In genomic region chr16:67447508-67448076, GRCh38 we compare ENCODE assay signal across 8 cellular contexts. TPM values are rescaled to one million over a fixed set of nuclear protein-coding genes. Genes with fewer than 3 reads are reported as not detected.
DNase-seq lines count a peak whose midpoint lies in the region; ATAC-seq and TF ChIP-seq lines count a peak whose summit lies in the region.

No MANE protein-coding gene starts in this region.

- TF ChIP-seq CTCF in A673 (conservative IDR thresholded peaks at IDR 0.05; ENCODE audit: low read depth, low read length): peak; percentile 74
- TF ChIP-seq CTCF in RWPE1 (conservative IDR thresholded peaks at IDR 0.05; ENCODE audit: low read depth): peak; percentile 49; the same call in 1 of the 2 replicates
- TF ChIP-seq CTCF in ascending aorta (IDR thresholded peaks at IDR 0.05): no peak

- no peaks in the 10 kb centered on the region for H3K9me3 Mint-ChIP-seq in immature natural killer cell

- intact Hi-C loops in A673 (cut with micrococcal nuclease; ENCODE audit: unreplicated experiment) (no loop called here), ascending aorta (cut with DNase I) (no loop called here)

- peaks cover 11 to 19% of the 10 kb centered on the region in 2 donors for H3K4me1 Mint-ChIP-seq in immature natural killer cell

- no peak overlapping the region for H3K27ac Mint-ChIP-seq in immature natural killer cell

- H3K27me3 ChIP-seq in A673 (replicated peaks; ENCODE audit: insufficient read depth, low read depth, low read length, poor library complexity) (no peaks in the 10 kb centered on the region), ascending aorta (no peaks in the 10 kb centered on the region)

- no TSS peak for BruUV-seq in A673 (replicated peaks; lab: Mats Ljungman, UMichigan)

- H3K4me1 ChIP-seq in A673 (ENCODE audit: insufficient read depth, low read length, poor library complexity, severe bottlenecking) (no peaks in the 10 kb centered on the region), ascending aorta (peaks cover 0 to 20% of the 10 kb centered on the region in 2 donors)

- peaks cover 0 to 4% (median 0%) of the 10 kb centered on the region in 3 donors for H3K36me3 Mint-ChIP-seq in immature natural killer cell

- H3K4me3 Mint-ChIP-seq in immature natural killer cell: no peak overlapping the region

- no peaks in the 10 kb centered on the region for H3K36me3 ChIP-seq in A673 (ENCODE audit: insufficient read depth, low read length, poor library complexity, severe bottlenecking)
- peaks cover 24 to 44% of the 10 kb centered on the region in 2 donors for H3K36me3 ChIP-seq in ascending aorta

- peak; percentile 72 for DNase-seq in A673 (ENCODE audit: low spot score)
- DNase-seq in RWPE1 (ENCODE audit: low spot score): peak; percentile 32
- peak; percentile 72 for DNase-seq in activated naive CD4-positive, alpha-beta T cell treated with Interleukin-2 at 50 U/mL for 16 hours
- DNase-seq in immature natural killer cell: peak; percentile 22 to 40 (median 24)
- peak; percentile 51 to 71 (median 54) for DNase-seq in stimulated activated CD4-positive, alpha-beta T cell treated with anti-CD3 and anti-CD28 coated beads, TNF-alpha, amount 100 ng/mL, for 24 hours (ENCODE audit: low read depth in 3 of 3)
- no peak for DNase-seq in ascending aorta (ENCODE audit: low spot score in 2 of 2)
- DNase-seq in NCI-H2107 (lab: John Stamatoyannopoulos, UW): no peak

- peaks cover 2 to 11% (median 3%) of the 10 kb centered on the region in 3 donors for H3K27me3 Mint-ChIP-seq in immature natural killer cell (ENCODE audit: low read depth in 3 of 3)

- H3K9me3 ChIP-seq in A673 (ENCODE audit: low read depth, low read length, poor library complexity, severe bottlenecking) (no peaks in the 10 kb centered on the region), ascending aorta (no peaks in the 10 kb centered on the region)

- CTCF ChIA-PET in A673 (lab: Charles Lee) (interaction anchor here (0.6 to 1.6 kb wide), 3 partner anchors 18 to 76 kb away, joined by 3 to 10 read pairs (median 3); no protein-coding TSS in a partner anchor), RWPE1 (lab: Yijun Ruan, JAX) (interaction anchor here (0.6 to 2.0 kb wide), 9 partner anchors 9 to 467 kb away, joined by 3 to 7 read pairs (median 5); no protein-coding TSS in a partner anchor)

- H3K4me3 ChIP-seq in A673 (ENCODE audit: low read depth, low read length, poor library complexity, severe bottlenecking) (no peak overlapping the region), ascending aorta (no peak overlapping the region)

- peak; percentile 61 for ATAC-seq in GM18520 (IDR thresholded peaks at IDR 0.05; ENCODE audit: unreplicated experiment)

- no peak overlapping the region for H3K27ac ChIP-seq in A673 (ENCODE audit: low read depth, low read length, poor library complexity, severe bottlenecking)
- H3K27ac ChIP-seq in RWPE1: no peak overlapping the region
- no peak overlapping the region for H3K27ac ChIP-seq in ascending aorta

- POLR2A ChIA-PET in A673 (lab: Charles Lee; ENCODE audit: low non-redundant PET): no interaction called here
- POLR2A ChIA-PET in RWPE1 (lab: Yijun Ruan, JAX; ENCODE audit: low non-redundant PET): no interaction called here

RNA-seq across cellular contexts. Expression of gene HSD11B2, which starts 16.7 kb away (rescaled TPM):
- total RNA-seq in A673 (2021): 1.6 and 2.3 TPM in 2 replicates
- polyA plus RNA-seq in immature natural killer cell: not detected
- total RNA-seq in ascending aorta: 2.4 TPM

RNA-seq across cellular contexts. Expression of gene ZDHHC1, which starts 31.3 kb away (rescaled TPM):
- total RNA-seq in A673 (2021): 5.3 and 6.8 TPM in 2 replicates
- polyA plus RNA-seq in immature natural killer cell: under 1 TPM in 2 of 3 donors, not detected in 1; 0.64 to 0.71 TPM
- 82.7 TPM for total RNA-seq in ascending aorta

RNA-seq across cellular contexts. Expression of gene ATP6V0D1, which starts 33.4 kb away (rescaled TPM):
- total RNA-seq in A673 (2021) (56.5 and 63.9 TPM in 2 replicates), ascending aorta (64.3 TPM)
- 100 to 1,000 TPM; 192 to 330 (median 205) TPM for polyA plus RNA-seq in immature natural killer cell

RNA-seq across cellular contexts. Expression of gene AGRP, which starts 35.8 kb away (rescaled TPM):
- not detected in 2 replicates for total RNA-seq in A673 (2021)
- polyA plus RNA-seq in immature natural killer cell: not detected
- total RNA-seq in ascending aorta: not detected

RNA-seq across cellular contexts. Expression of gene TPPP3, which starts 54.3 kb away (rescaled TPM):
- total RNA-seq in A673 (2021) (0.28 and 0.31 TPM in 2 replicates), ascending aorta (2.8 TPM)
- under 1 TPM in 2 of 3 donors, not detected in 1; 0.22 to 0.78 TPM for polyA plus RNA-seq in immature natural killer cell

Comparison
In these comparisons a context has a peak if more than half of its experiments do, and no peak if none do; other contexts are left out.
1. DNase-seq: peak in A673 (single experiment), RWPE1 (single experiment), activated naive CD4-positive, alpha-beta T cell treated with Interleukin-2 at 50 U/mL for 16 hours (single experiment), immature natural killer cell (3 of 3) and stimulated activated CD4-positive, alpha-beta T cell treated with anti-CD3 and anti-CD28 coated beads, TNF-alpha, amount 100 ng/mL, for 24 hours (3 of 3); none in ascending aorta (0 of 2) and NCI-H2107 (single experiment).
2. CTCF ChIP-seq: peak in A673 (single experiment) and RWPE1 (single experiment); none in ascending aorta (0 of 3).
3. RNA of gene ZDHHC1, which starts 31.3 kb away (total RNA-seq): 82.7 TPM in ascending aorta (single experiment); 5.3 to 6.8 TPM in A673; every median in the first group is over 10 times any median in the second.